In genomic region chr1:43541721-43542401, GRCh38 we compare ENCODE assay signal across 2 cellular contexts.
TF ChIP-seq lines count a peak whose summit lies in the region.

No MANE protein-coding gene starts in this region.

TF ChIP-seq in SK-N-SH treated with all-trans-retinoic acid at 6 μM for 48 hours, 23 proteins besides CTCF, POLR2A, EP300 and RAD21 (continued from another document):
- TF ChIP-seq PATZ1 (CRISPR knock-in tag; IDR thresholded peaks at IDR 0.05; ENCODE audit: borderline replicate concordance) (no peak), ZNF8 (CRISPR knock-in tag; IDR thresholded peaks at IDR 0.05) (no peak), BACH2 (CRISPR knock-in tag; IDR thresholded peaks at IDR 0.05; ENCODE audit: borderline replicate concordance) (no peak), ISL1 (CRISPR knock-in tag; IDR thresholded peaks at IDR 0.05) (no peak), CREB5 (CRISPR knock-in tag; IDR thresholded peaks at IDR 0.05; ENCODE audit: low read depth) (no peak), TCF4 (CRISPR knock-in tag; IDR thresholded peaks at IDR 0.05; ENCODE audit: borderline replicate concordance) (no peak), CSDC2 (CRISPR knock-in tag; IDR thresholded peaks at IDR 0.05) (no peak), TSHZ2 (CRISPR knock-in tag; IDR thresholded peaks at IDR 0.05) (no peak), CSRNP3 (CRISPR knock-in tag; IDR thresholded peaks at IDR 0.05) (no peak)
TF ChIP-seq in SK-N-SH treated with all-trans-retinoic acid at 6 μM for 48 hours: peak in this region for 0.

TF ChIP-seq in SK-N-SH, 30 proteins besides CTCF, POLR2A, EP300 and RAD21 (continued from another document):
- TF ChIP-seq ZBTB33 (IDR thresholded peaks at IDR 0.05; ENCODE audit: borderline replicate concordance, low read depth) = no peak
TF ChIP-seq in SK-N-SH: peak in this region for 0.
